Comparison of ENCODE assay signal across 11 cellular contexts in genomic region chr20:40085513-40085912, GRCh38.
"Had no signal": no experiment of that assay in that cellular context is flagged by ENCODE, and none has a peak within 500 bp of the region (broad histone marks: within the 10 kb centered on the region; RNA-seq: fewer than 3 reads in every experiment).

No MANE protein-coding gene starts in this region.

- FAIRE-seq: H1, H54 had no signal

- H3K4me3 Mint-ChIP-seq: GM23338, H9, HFFc6 had no signal

- H3K27ac Mint-ChIP-seq: GM23338, H9, HFFc6 had no signal

- H2AFZ ChIP-seq: GM23248, GM23338 had no signal

- DNase-seq: GM23248, GOT3, H7, H9, HCEC 1CT, HFFc6 had no signal

- H3K27ac ChIP-seq: GM23248 had no signal

- ATAC-seq: GM23338, HCT116 had no signal

- H3K9ac ChIP-seq: GM23248 had no signal

- H3K4me1 ChIP-seq: HAP-1 had no signal

- H3K9me3 ChIP-seq: HAP-1 had no signal

- H3K36me3 ChIP-seq: HAP-1 had no signal

- H3K4me3 ChIP-seq: GM23248, GM23338, HAP-1 had no signal

- H3K4me2 ChIP-seq: GM23338 had no signal
